In genomic region chr3:130925628-130926027, GRCh38 we compare ENCODE assay signal across 12 cellular contexts. TPM values are rescaled to one million over a fixed set of nuclear protein-coding genes. Genes with fewer than 3 reads are reported as not detected.
DNase-seq lines count a peak whose midpoint lies in the region; ATAC-seq and TF ChIP-seq lines count a peak whose summit lies in the region.
"Had no signal": no experiment of that assay in that cellular context is flagged by ENCODE, and none has a peak within 500 bp of the region (broad histone marks: within the 10 kb centered on the region; RNA-seq: fewer than 3 reads in every experiment).

No MANE protein-coding gene starts in this region.

- H3K36me3 ChIP-seq in A673 (ENCODE audit: insufficient read depth, low read length, poor library complexity, severe bottlenecking) = no peaks in the 10 kb centered on the region
- H3K36me3 ChIP-seq in SJCRH30 = no peaks in the 10 kb centered on the region

- H3K4me3 Mint-ChIP-seq in activated naive CD4-positive, alpha-beta T cell treated with anti-CD3 and anti-CD28 coated beads, Interleukin-2, amount 10 ng/mL, durations not matched to agents 7 days and 5 days = no peak overlapping the region
- H3K4me3 Mint-ChIP-seq: activated T-cell treated with anti-CD3 and anti-CD28 coated beads, Interleukin-2, amount 50 U/mL, for 72 hours had no signal

- no peak overlapping the region for H3K27ac Mint-ChIP-seq in activated naive CD4-positive, alpha-beta T cell treated with anti-CD3 and anti-CD28 coated beads, Interleukin-2, amount 10 ng/mL, durations not matched to agents 7 days and 5 days
- H3K27ac Mint-ChIP-seq: activated T-cell treated with anti-CD3 and anti-CD28 coated beads, Interleukin-2, amount 50 U/mL, for 72 hours; CD4-positive, alpha-beta memory T cell had no signal

- TF ChIP-seq POLR2A in GM18951 (IDR thresholded peaks at IDR 0.05; ENCODE audit: extremely low read depth, insufficient read depth, insufficient read length) = peak; percentile 15

- in situ Hi-C loops in GM18951 (cut with MboI; ENCODE audit: low sequenced_read_pairs, unreplicated experiment) = no loop called here

- CTCF ChIA-PET in A673 (lab: Charles Lee) = interaction anchor here (0.6 kb wide), 1 partner anchor 43 kb away, joined by 3 read pairs; no protein-coding TSS in a partner anchor
- CTCF ChIA-PET in activated naive CD4-positive, alpha-beta T cell treated with anti-CD3 and anti-CD28 coated beads, Interleukin-2, amount 10 ng/mL, durations not matched to agents 7 days and 5 days (lab: Charles Lee) = no interaction called here
- CTCF ChIA-PET in HEK293T (lab: Yijun Ruan, JAX) = no interaction called here

- H3K27me3 Mint-ChIP-seq in activated naive CD4-positive, alpha-beta T cell treated with anti-CD3 and anti-CD28 coated beads, Interleukin-2, amount 10 ng/mL, durations not matched to agents 7 days and 5 days = no peaks in the 10 kb centered on the region
- H3K27me3 Mint-ChIP-seq: CD4-positive, alpha-beta memory T cell had no signal

- H3K4me1 ChIP-seq in A673 (ENCODE audit: insufficient read depth, low read length, poor library complexity, severe bottlenecking) (peaks cover 18% of the 10 kb centered on the region), SJCRH30 (peaks cover 12% of the 10 kb centered on the region)

- no TSS peak for BruUV-seq in A673 (replicated peaks; lab: Mats Ljungman, UMichigan)

- peaks cover 18% of the 10 kb centered on the region for H3K9me3 ChIP-seq in A673 (ENCODE audit: low read depth, low read length, poor library complexity, severe bottlenecking)
- H3K9me3 ChIP-seq in SJCRH30 (replicated peaks) = peaks cover 7% of the 10 kb centered on the region

- H3K9me3 Mint-ChIP-seq in activated naive CD4-positive, alpha-beta T cell treated with anti-CD3 and anti-CD28 coated beads, Interleukin-2, amount 10 ng/mL, durations not matched to agents 7 days and 5 days = peaks cover 8% of the 10 kb centered on the region

- no peak for TF ChIP-seq CTCF in A673 (conservative IDR thresholded peaks at IDR 0.05; ENCODE audit: low read depth, low read length)

- no peak overlapping the region for H3K4me3 ChIP-seq in A673 (ENCODE audit: low read depth, low read length, poor library complexity, severe bottlenecking)
- H3K4me3 ChIP-seq in SJCRH30 = no peak overlapping the region

- intact Hi-C loops in A673 (cut with micrococcal nuclease; ENCODE audit: unreplicated experiment) = no loop called here

- DNase-seq in A673 (ENCODE audit: low spot score) (peak; percentile 42), SJCRH30 (peak; percentile 78 to 86), NCI-H1048 (lab: John Stamatoyannopoulos, UW) (no peak), HEK293T (ENCODE audit: extremely low spot score) (no peak), Kasumi-1 (lab: John Stamatoyannopoulos, UW) (no peak)
- no peak for DNase-seq in activated naive CD4-positive, alpha-beta T cell treated with anti-CD3 and anti-CD28 coated beads, Interleukin-2, amount 10 ng/mL, durations not matched to agents 7 days and 5 days
- DNase-seq: activated T-cell treated with anti-CD3 and anti-CD28 coated beads, Interleukin-2, amount 50 U/mL, for 72 hours; CD4-positive, alpha-beta memory T cell; PC-3; stimulated activated CD4-positive, alpha-beta T cell treated with anti-CD3 and anti-CD28 coated beads, Interleukin-4, amount 100 ng/mL, for 4 hours had no signal

- POLR2A ChIA-PET in A673 (lab: Charles Lee; ENCODE audit: low non-redundant PET) = no interaction called here
- POLR2A ChIA-PET in HEK293T (lab: Yijun Ruan, JAX) = no interaction called here

- H3K27ac ChIP-seq in A673 (ENCODE audit: low read depth, low read length, poor library complexity, severe bottlenecking) (no peak overlapping the region), SJCRH30 (no peak overlapping the region; the same call in 1 of the 2 replicates)

- H3K4me1 Mint-ChIP-seq in activated naive CD4-positive, alpha-beta T cell treated with anti-CD3 and anti-CD28 coated beads, Interleukin-2, amount 10 ng/mL, durations not matched to agents 7 days and 5 days = peaks cover 37% of the 10 kb centered on the region

- H3K36me3 Mint-ChIP-seq in activated naive CD4-positive, alpha-beta T cell treated with anti-CD3 and anti-CD28 coated beads, Interleukin-2, amount 10 ng/mL, durations not matched to agents 7 days and 5 days = peaks cover 27% of the 10 kb centered on the region

- H3K27me3 ChIP-seq in A673 (replicated peaks; ENCODE audit: insufficient read depth, low read depth, low read length, poor library complexity) = no peaks in the 10 kb centered on the region
- no peaks in the 10 kb centered on the region for H3K27me3 ChIP-seq in SJCRH30

- peak; percentile 48 for ATAC-seq in HG03039 (IDR thresholded peaks at IDR 0.05; ENCODE audit: unreplicated experiment)
- ATAC-seq: activated T-cell treated with anti-CD3 and anti-CD28 coated beads, Interleukin-2, amount 50 U/mL, for 72 hours; PC-3 had no signal

TF ChIP-seq in HEK293T, 16 proteins besides CTCF, POLR2A, EP300 and RAD21:
- TF ChIP-seq TARDBP (IDR thresholded peaks at IDR 0.05) (no peak), ELF4 (IDR thresholded peaks at IDR 0.05) (no peak), NFRKB (IDR thresholded peaks at IDR 0.05) (no peak), FOXK2 (IDR thresholded peaks at IDR 0.05) (no peak), SP1 (IDR thresholded peaks at IDR 0.05) (no peak), BHLHE40 (IDR thresholded peaks at IDR 0.05; ENCODE audit: borderline replicate concordance) (no peak), FOXA1 (IDR thresholded peaks at IDR 0.05) (no peak), SUZ12 (IDR thresholded peaks at IDR 0.05) (no peak), HDGF (IDR thresholded peaks at IDR 0.05; ENCODE audit: borderline replicate concordance) (no peak), CTBP1 (IDR thresholded peaks at IDR 0.05; ENCODE audit: borderline replicate concordance) (no peak), LEF1 (IDR thresholded peaks at IDR 0.05; ENCODE audit: borderline replicate concordance) (no peak), L3MBTL2 (conservative IDR thresholded peaks at IDR 0.05) (no peak), ARNT (IDR thresholded peaks at IDR 0.05) (no peak), ZNF384 (IDR thresholded peaks at IDR 0.05) (no peak), PKNOX1 (IDR thresholded peaks at IDR 0.05) (no peak), FOXM1 (IDR thresholded peaks at IDR 0.05; ENCODE audit: borderline replicate concordance) (no peak)

RNA-seq across cellular contexts. Expression of gene ATP2C1, which starts 31.7 kb away (rescaled TPM):
- total RNA-seq in A673 (2021) = 70.3 and 75.9 TPM in 2 replicates
- total RNA-seq in SJCRH30 (2014; rRNA removed; shearing (Covaris generic)) = 38.2 and 40.2 TPM in 2 replicates

Comparison
In these comparisons a context has a peak if more than half of its experiments do, and no peak if none do; other contexts are left out.
1. DNase-seq: peak in A673 (single experiment) and SJCRH30 (2 of 2); none in NCI-H1048 (single experiment), activated naive CD4-positive, alpha-beta T cell treated with anti-CD3 and anti-CD28 coated beads, Interleukin-2, amount 10 ng/mL, durations not matched to agents 7 days and 5 days (single experiment), HEK293T (single experiment) and Kasumi-1 (0 of 2).